Comparison of ENCODE assay signal across 8 cellular contexts in genomic region chr19:43594081-43594697, GRCh38. TPM values are rescaled to one million over a fixed set of nuclear protein-coding genes. Genes with fewer than 3 reads are reported as not detected.
DNase-seq lines count a peak whose midpoint lies in the region; ATAC-seq and TF ChIP-seq lines count a peak whose summit lies in the region.

No MANE protein-coding gene starts in this region.

- H3K36me3 ChIP-seq in Peyer's patch (peaks cover 0 to 32% (median 0%) of the 10 kb centered on the region in 3 donors), esophagus squamous epithelium (peaks cover 13 to 64% (median 17%) of the 10 kb centered on the region in 3 donors), rectal smooth muscle tissue (ENCODE audit: control insufficient read depth, insufficient read depth, low read length) (peaks cover 18% of the 10 kb centered on the region)

- no peaks in the 10 kb centered on the region for H3K27me3 ChIP-seq in Peyer's patch
- H3K27me3 ChIP-seq in esophagus squamous epithelium: no peaks in the 10 kb centered on the region
- no peaks in the 10 kb centered on the region for H3K27me3 ChIP-seq in rectal smooth muscle tissue (ENCODE audit: control insufficient read depth, insufficient read depth, low read length)

- TF ChIP-seq CTCF in Calu3 (IDR thresholded peaks at IDR 0.05; ENCODE audit: unreplicated experiment): no peak
- no peak for TF ChIP-seq CTCF in Peyer's patch (IDR thresholded peaks at IDR 0.05)
- no peak for TF ChIP-seq CTCF in esophagus squamous epithelium (IDR thresholded peaks at IDR 0.05)

- H3K4me3 Mint-ChIP-seq in Calu3 (ENCODE audit: low read depth, unreplicated experiment): peak overlapping the region; percentile 99

- H3K9ac ChIP-seq in rectal smooth muscle tissue (ENCODE audit: low read length): no peak overlapping the region

- no peaks in the 10 kb centered on the region for H3K9me3 ChIP-seq in Peyer's patch
- H3K9me3 ChIP-seq in esophagus squamous epithelium: no peaks in the 10 kb centered on the region

- H3K9me3 Mint-ChIP-seq in Calu3 (ENCODE audit: low read depth, unreplicated experiment): no peaks in the 10 kb centered on the region

- no peak overlapping the region for H3K27ac Mint-ChIP-seq in Calu3 (ENCODE audit: unreplicated experiment)

- CTCF ChIA-PET in Calu3 (lab: Charles Lee): interaction anchor here (0.6 kb wide), 2 partner anchors 66 to 813 kb away, joined by 3 to 5 read pairs; no protein-coding TSS in a partner anchor

- DNase-seq in Calu3 (no peak), Peyer's patch (no peak), esophagus squamous epithelium (lab: John Stamatoyannopoulos, UW) (no peak), HCEC 1CT (no peak), islet precursor cell (no peak)

- ATAC-seq in GM21515 (IDR thresholded peaks at IDR 0.05; ENCODE audit: unreplicated experiment): no peak
- ATAC-seq in GM18517 (IDR thresholded peaks at IDR 0.05; ENCODE audit: unreplicated experiment): no peak

- H3K27me3 Mint-ChIP-seq in Calu3 (ENCODE audit: unreplicated experiment): no peaks in the 10 kb centered on the region

- WGBS in esophagus squamous epithelium, 2 donors: 85% methylated on average over 10 of the region's 10 CpGs

- peak overlapping the region in 2 of 4 donors; percentile 79 to 96 for H3K27ac ChIP-seq in Peyer's patch
- H3K27ac ChIP-seq in esophagus squamous epithelium: peak overlapping the region in 3 of 4 donors; percentile 91 to 99 (median 97)
- no peak overlapping the region for H3K27ac ChIP-seq in rectal smooth muscle tissue (ENCODE audit: low read depth, low read length)

- H3K36me3 Mint-ChIP-seq in Calu3 (ENCODE audit: insufficient read depth, unreplicated experiment): peaks cover 63% of the 10 kb centered on the region

- BruUV-seq in Calu3 (replicated peaks; lab: Mats Ljungman, UMichigan): no TSS peak

- intact Hi-C loops in Calu3 (cut with micrococcal nuclease; ENCODE audit: unreplicated experiment): no loop called here
- intact Hi-C loops in esophagus squamous epithelium (cut with DNase I): loop anchor here (10.0 kb wide), 1 partner anchor 59 kb away; the partner anchor contains the start of gene ZNF575

- H3K4me1 Mint-ChIP-seq in Calu3 (ENCODE audit: low read depth, unreplicated experiment): peaks cover 31% of the 10 kb centered on the region

- TF ChIP-seq POLR2A in Peyer's patch (IDR thresholded peaks at IDR 0.05): no peak
- no peak for TF ChIP-seq POLR2A in esophagus squamous epithelium (IDR thresholded peaks at IDR 0.05)

- H3K4me3 ChIP-seq in Peyer's patch (peak overlapping the region in 3 of 4 donors; percentile 51 to 64 (median 54)), esophagus squamous epithelium (peak overlapping the region; percentile 49 to 82 (median 74)), rectal smooth muscle tissue (ENCODE audit: low read length) (peak overlapping the region; percentile 62)

- H3K4me1 ChIP-seq in Peyer's patch: peaks cover 0 to 39% (median 21%) of the 10 kb centered on the region in 4 donors
- H3K4me1 ChIP-seq in esophagus squamous epithelium: peaks cover 27 to 54% (median 29%) of the 10 kb centered on the region in 3 donors
- peaks cover 13% of the 10 kb centered on the region for H3K4me1 ChIP-seq in rectal smooth muscle tissue (ENCODE audit: control insufficient read depth, insufficient read depth, low read length)

RNA-seq across cellular contexts. Expression of gene IRGQ, which starts 1.7 kb away (rescaled TPM):
- total RNA-seq in Calu3 (2022) (34.2 and 36.1 TPM in 2 replicates), Peyer's patch (10 to 100 TPM; 10.7 to 28.8 (median 18.5) TPM), esophagus squamous epithelium (10 to 100 TPM in 3 of 4 donors, 1 to 10 TPM in 1; 9.6 to 18.4 (median 15.1) TPM)

RNA-seq across cellular contexts. Expression of gene ZNF576, which starts 2.2 kb away (rescaled TPM):
- total RNA-seq in Calu3 (2022): 19.4 and 20.7 TPM in 2 replicates
- total RNA-seq in Peyer's patch: 10 to 100 TPM in 3 of 4 donors, 1 to 10 TPM in 1; 6.6 to 21.9 (median 16.5) TPM
- 10 to 100 TPM in 2 of 4 donors, 1 to 10 TPM in 2; 4.2 to 16.8 (median 10.0) TPM for total RNA-seq in esophagus squamous epithelium

RNA-seq across cellular contexts. Expression of gene SRRM5, which starts 17.7 kb away (rescaled TPM):
- 1.9 and 2.0 TPM in 2 replicates for total RNA-seq in Calu3 (2022)
- total RNA-seq in Peyer's patch: 1 to 10 TPM in 3 of 4 donors, not detected in 1; 1.2 to 2.7 (median 2.5) TPM
- total RNA-seq in esophagus squamous epithelium: under 1 TPM in 1 of 4 donors, not detected in 3; 0.38 TPM

RNA-seq across cellular contexts. Expression of gene PINLYP, which starts 18.6 kb away (rescaled TPM):
- 0.17 and 0.76 TPM in 2 replicates for total RNA-seq in Calu3 (2022)
- 1 to 10 TPM in 3 of 4 donors, not detected in 1; 1.9 to 6.6 (median 2.8) TPM for total RNA-seq in Peyer's patch
- total RNA-seq in esophagus squamous epithelium: 10 to 100 TPM in 2 of 4 donors, 1 to 10 TPM in 2; 1.9 to 23.3 (median 9.3) TPM

RNA-seq across cellular contexts. Expression of gene XRCC1, which starts 18.9 kb away (rescaled TPM):
- total RNA-seq in Calu3 (2022) (55.8 and 56.8 TPM in 2 replicates), Peyer's patch (10 to 100 TPM; 18.4 to 49.5 (median 22.2) TPM), esophagus squamous epithelium (10 to 100 TPM; 12.3 to 23.8 (median 18.6) TPM)
